Comparison of ENCODE assay signal across 2 cellular contexts in the genomic region with DNA sequence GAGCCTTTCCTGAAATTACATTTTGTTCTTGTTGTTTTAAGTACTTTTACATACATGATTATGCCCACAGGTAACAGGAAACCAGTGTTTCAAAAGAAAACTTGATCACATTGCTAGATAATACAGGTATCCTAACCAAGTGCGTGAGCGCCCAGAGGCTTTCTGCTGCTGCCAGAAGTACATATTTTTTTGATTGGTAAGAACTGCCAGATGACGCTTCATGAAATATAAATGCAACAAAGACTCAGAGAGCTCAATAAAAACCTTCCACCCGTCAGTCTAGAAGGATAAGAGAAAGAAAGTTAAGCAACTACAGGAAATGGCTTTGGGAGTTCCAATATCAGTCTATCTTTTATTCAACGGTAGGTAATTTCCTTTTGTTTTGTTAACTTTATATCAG.
TF ChIP-seq lines count a peak whose summit lies in the region.

Gene EPGN, plus strand, starts transcription at position 256 of the 400 bp plus-strand sequence. Its CDS starts 64 bp downstream, at position 320.

TF ChIP-seq in HCT116, 20 proteins besides CTCF, POLR2A, EP300 and RAD21:
- TF ChIP-seq, protein P1, sequence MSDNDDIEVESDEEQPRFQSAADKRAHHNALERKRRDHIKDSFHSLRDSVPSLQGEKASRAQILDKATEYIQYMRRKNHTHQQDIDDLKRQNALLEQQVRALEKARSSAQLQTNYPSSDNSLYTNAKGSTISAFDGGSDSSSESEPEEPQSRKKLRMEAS (IDR thresholded peaks at IDR 0.05), result no peak
- TF ChIP-seq SIN3A (IDR thresholded peaks at IDR 0.05; ENCODE audit: low read depth), result no peak
- no peak for TF ChIP-seq SRF (IDR thresholded peaks at IDR 0.05; ENCODE audit: low read depth)
- no peak for TF ChIP-seq ZFX (IDR thresholded peaks at IDR 0.05)
- TF ChIP-seq EZH2 (IDR thresholded peaks at IDR 0.05), result no peak
- TF ChIP-seq YY1 (IDR thresholded peaks at IDR 0.05; ENCODE audit: extremely low read depth, insufficient replicate concordance, low read depth, low read length), result no peak
- no peak for TF ChIP-seq ZBTB33 (IDR thresholded peaks at IDR 0.05; ENCODE audit: extremely low read depth, insufficient replicate concordance, low read length)
- no peak for TF ChIP-seq ZNF274 (IDR thresholded peaks at IDR 0.05; ENCODE audit: low read depth, low read length)
- TF ChIP-seq CBX3 (IDR thresholded peaks at IDR 0.05; ENCODE audit: low read depth), result no peak
- no peak for TF ChIP-seq TCF7L2 (IDR thresholded peaks at IDR 0.05; ENCODE audit: borderline replicate concordance, extremely low read depth, insufficient read depth, insufficient read length)
- TF ChIP-seq FOSL1 (IDR thresholded peaks at IDR 0.05; ENCODE audit: low read depth), result no peak
- no peak for TF ChIP-seq JUND (IDR thresholded peaks at IDR 0.05)
- TF ChIP-seq ELF1 (IDR thresholded peaks at IDR 0.05; ENCODE audit: borderline replicate concordance, low read depth), result no peak
- no peak for TF ChIP-seq EGR1 (IDR thresholded peaks at IDR 0.05; ENCODE audit: low read depth)
- TF ChIP-seq, protein P2, sequence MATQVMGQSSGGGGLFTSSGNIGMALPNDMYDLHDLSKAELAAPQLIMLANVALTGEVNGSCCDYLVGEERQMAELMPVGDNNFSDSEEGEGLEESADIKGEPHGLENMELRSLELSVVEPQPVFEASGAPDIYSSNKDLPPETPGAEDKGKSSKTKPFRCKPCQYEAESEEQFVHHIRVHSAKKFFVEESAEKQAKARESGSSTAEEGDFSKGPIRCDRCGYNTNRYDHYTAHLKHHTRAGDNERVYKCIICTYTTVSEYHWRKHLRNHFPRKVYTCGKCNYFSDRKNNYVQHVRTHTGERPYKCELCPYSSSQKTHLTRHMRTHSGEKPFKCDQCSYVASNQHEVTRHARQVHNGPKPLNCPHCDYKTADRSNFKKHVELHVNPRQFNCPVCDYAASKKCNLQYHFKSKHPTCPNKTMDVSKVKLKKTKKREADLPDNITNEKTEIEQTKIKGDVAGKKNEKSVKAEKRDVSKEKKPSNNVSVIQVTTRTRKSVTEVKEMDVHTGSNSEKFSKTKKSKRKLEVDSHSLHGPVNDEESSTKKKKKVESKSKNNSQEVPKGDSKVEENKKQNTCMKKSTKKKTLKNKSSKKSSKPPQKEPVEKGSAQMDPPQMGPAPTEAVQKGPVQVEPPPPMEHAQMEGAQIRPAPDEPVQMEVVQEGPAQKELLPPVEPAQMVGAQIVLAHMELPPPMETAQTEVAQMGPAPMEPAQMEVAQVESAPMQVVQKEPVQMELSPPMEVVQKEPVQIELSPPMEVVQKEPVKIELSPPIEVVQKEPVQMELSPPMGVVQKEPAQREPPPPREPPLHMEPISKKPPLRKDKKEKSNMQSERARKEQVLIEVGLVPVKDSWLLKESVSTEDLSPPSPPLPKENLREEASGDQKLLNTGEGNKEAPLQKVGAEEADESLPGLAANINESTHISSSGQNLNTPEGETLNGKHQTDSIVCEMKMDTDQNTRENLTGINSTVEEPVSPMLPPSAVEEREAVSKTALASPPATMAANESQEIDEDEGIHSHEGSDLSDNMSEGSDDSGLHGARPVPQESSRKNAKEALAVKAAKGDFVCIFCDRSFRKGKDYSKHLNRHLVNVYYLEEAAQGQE (IDR thresholded peaks at IDR 0.05; ENCODE audit: low read depth), result no peak
- TF ChIP-seq EZH2phosphoT487 (IDR thresholded peaks at IDR 0.05; ENCODE audit: borderline replicate concordance), result no peak
- no peak for TF ChIP-seq CEBPB (IDR thresholded peaks at IDR 0.05; ENCODE audit: low read depth)
- TF ChIP-seq POLR2AphosphoS5 (IDR thresholded peaks at IDR 0.05; ENCODE audit: low read depth, low read length), result no peak
- TF ChIP-seq, protein P3, sequence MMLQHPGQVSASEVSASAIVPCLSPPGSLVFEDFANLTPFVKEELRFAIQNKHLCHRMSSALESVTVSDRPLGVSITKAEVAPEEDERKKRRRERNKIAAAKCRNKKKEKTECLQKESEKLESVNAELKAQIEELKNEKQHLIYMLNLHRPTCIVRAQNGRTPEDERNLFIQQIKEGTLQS (IDR thresholded peaks at IDR 0.05), result no peak

TF ChIP-seq in GM12878, 131 proteins besides CTCF, POLR2A, EP300 and RAD21:
- TF ChIP-seq BRCA1 (IDR thresholded peaks at IDR 0.05; ENCODE audit: low read depth, low read length), result no peak
- TF ChIP-seq WRNIP1 (IDR thresholded peaks at IDR 0.05; ENCODE audit: borderline replicate concordance, low read depth, low read length), result no peak
- TF ChIP-seq SIN3A (IDR thresholded peaks at IDR 0.05; ENCODE audit: low read depth, low read length), result no peak
